In the genomic region with DNA sequence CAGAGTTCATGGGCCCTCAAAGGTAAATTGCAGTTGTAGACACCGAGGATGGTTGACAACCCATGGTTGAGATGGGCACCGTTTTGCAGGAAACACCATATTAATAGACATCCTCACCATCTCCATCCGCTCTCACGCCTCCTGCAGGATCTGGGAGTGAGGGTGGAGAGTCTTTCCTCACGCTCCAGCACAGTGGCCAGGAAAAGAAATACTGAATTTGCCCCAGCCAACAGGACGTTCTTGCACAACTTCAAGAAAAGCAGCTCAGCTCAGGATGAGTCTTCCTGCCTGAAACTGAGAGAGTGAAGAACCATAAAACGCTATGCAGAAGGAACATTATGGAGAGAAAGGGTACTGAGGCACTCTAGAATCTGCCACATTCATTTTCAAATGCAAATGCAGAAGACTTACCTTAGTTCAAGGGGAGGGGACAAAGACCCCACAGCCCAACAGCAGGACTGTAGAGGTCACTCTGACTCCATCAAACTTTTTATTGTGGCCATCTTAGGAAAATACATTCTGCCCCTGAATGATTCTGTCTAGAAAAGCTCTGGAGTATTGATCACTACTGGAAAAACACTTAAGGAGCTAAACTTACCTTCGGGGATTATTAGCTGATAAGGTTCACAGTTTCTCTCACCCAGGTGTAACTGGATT, we compare ENCODE assay signal across 15 cellular contexts. TPM values are rescaled to one million over a fixed set of nuclear protein-coding genes. Genes with fewer than 3 reads are reported as not detected.
DNase-seq lines count a peak whose midpoint lies in the region; ATAC-seq and TF ChIP-seq lines count a peak whose summit lies in the region.
"Had no signal": no experiment of that assay in that cellular context is flagged by ENCODE, and none has a peak within 500 bp of the region (broad histone marks: within the 10 kb centered on the region; RNA-seq: fewer than 3 reads in every experiment).

No MANE protein-coding gene starts in this region.

- ATAC-seq in DND-41 (ENCODE audit: insufficient read depth, low read depth) (no peak), HCT116 (0 out of 2 replicates have a peak, but pooled peaks have one; percentile 34), WTC11 (peak; percentile 26; the same call in 1 of the 2 replicates)
- no peak for ATAC-seq in activated T-helper 17 cell treated with anti-CD3 and anti-CD28 coated beads, Interleukin-2, amount 50 U/mL, for 72 hours (replicated peaks)
- ATAC-seq: CD8-positive, alpha-beta T cell had no signal

- H3K4me3 ChIP-seq in DND-41 (ENCODE audit: low read depth in 1 of 2, low read length in 2 of 2) (no peak overlapping the region), HCT116 (replicated peaks in 1 of 2; ENCODE audit: low read depth in 1 of 2, low read length in 2 of 2) (no peak overlapping the region), hepatocyte (no peak overlapping the region)

- peak; percentile 27 for TF ChIP-seq CTCF in DND-41 (IDR thresholded peaks at IDR 0.05; ENCODE audit: borderline replicate concordance, extremely low read depth, low read length, poor library complexity, severe bottlenecking)
- peak in 2 of 3 experiments; percentile 35 to 59; a peak in 3 of 6 replicates for TF ChIP-seq CTCF in HCT116 (IDR thresholded peaks at IDR 0.05 in 2 of 3, conservative IDR thresholded peaks at IDR 0.05 in 1 of 3; ENCODE audit: borderline replicate concordance in 1 of 3, insufficient read depth in 1 of 3, low read depth in 2 of 3, low read length in 2 of 3)
- no peak for TF ChIP-seq CTCF in WTC11 (IDR thresholded peaks at IDR 0.05)
- TF ChIP-seq CTCF in hepatocyte (IDR thresholded peaks at IDR 0.05; ENCODE audit: poor library complexity): peak; percentile 18

- no peaks in the 10 kb centered on the region for H3K36me3 ChIP-seq in DND-41 (ENCODE audit: insufficient read depth, low read length)
- H3K36me3 ChIP-seq in HCT116 (ENCODE audit: control insufficient read depth in 1 of 2, insufficient read depth in 2 of 2, low read length in 2 of 2): no peaks in the 10 kb centered on the region
- H3K36me3 ChIP-seq in hepatocyte (replicated peaks; ENCODE audit: insufficient read depth, low read depth): no peaks in the 10 kb centered on the region

- POLR2A ChIA-PET in HCT116 (lab: Charles Lee): interaction anchor here (1.0 kb wide), 1 partner anchor 11 kb away, joined by 3 read pairs; no protein-coding TSS in a partner anchor
- POLR2A ChIA-PET in WTC11 (lab: Charles Lee): no interaction called here

- H3K9ac ChIP-seq in DND-41 (ENCODE audit: low read depth, low read length): no peak overlapping the region
- H3K9ac ChIP-seq in HCT116 (ENCODE audit: low read length): no peak overlapping the region

- intact Hi-C loops in HCT116 (cut with micrococcal nuclease): loop anchor here (1.0 kb wide), 1 partner anchor 55 kb away; no protein-coding TSS in a partner anchor

- DNase-seq in DND-41 (no peak), HCT116 (ENCODE audit: low read depth, low spot score) (no peak), WTC11 (ENCODE audit: low spot score) (no peak), hepatocyte (ENCODE audit: low spot score) (no peak), hippocampal formation (lab: John Stamatoyannopoulos, UW) (no peak)
- no peak for DNase-seq in activated effector memory CD4-positive, alpha-beta T cell treated with Interleukin-2 at 50 U/mL for 16 hours
- DNase-seq: activated CD4-positive, alpha-beta T cell treated with anti-CD3 and anti-CD28 coated beads for 4 hours; CD8-positive, alpha-beta T cell; NCI-H2029; NCI-H526; T-helper 2 cell had no signal

- H3K27ac Mint-ChIP-seq in WTC11: no peak overlapping the region
- no peak overlapping the region for H3K27ac Mint-ChIP-seq in activated T-helper 17 cell treated with anti-CD3 and anti-CD28 coated beads, Interleukin-2, amount 50 U/mL, for 72 hours
- H3K27ac Mint-ChIP-seq: activated naive CD8-positive, alpha-beta T cell; CD8-positive, alpha-beta T cell had no signal

- no peak overlapping the region for H2AFZ ChIP-seq in DND-41 (ENCODE audit: low read depth, low read length)
- H2AFZ ChIP-seq in HCT116 (ENCODE audit: low read depth, low read length, poor library complexity, severe bottlenecking): no peak overlapping the region
- H2AFZ ChIP-seq in hepatocyte: no peak overlapping the region

- no peaks in the 10 kb centered on the region for H3K9me2 ChIP-seq in HCT116 (ENCODE audit: insufficient read depth)
- H3K9me2 ChIP-seq in hepatocyte (replicated peaks; ENCODE audit: insufficient read depth): no peaks in the 10 kb centered on the region

- no peaks in the 10 kb centered on the region for H3K79me2 ChIP-seq in DND-41 (ENCODE audit: insufficient read depth, low read length)
- no peaks in the 10 kb centered on the region for H3K79me2 ChIP-seq in HCT116 (ENCODE audit: insufficient read depth, low read length)
- no peaks in the 10 kb centered on the region for H3K79me2 ChIP-seq in hepatocyte

- TF ChIP-seq POLR2A in HCT116 (IDR thresholded peaks at IDR 0.05; ENCODE audit: borderline replicate concordance, extremely low read depth, insufficient read depth, insufficient read length): no peak

- no TSS peak for BruUV-seq in HCT116 (replicated peaks; lab: Mats Ljungman, UMichigan)

- H3K4me1 ChIP-seq in DND-41 (ENCODE audit: insufficient read depth, low read length): no peaks in the 10 kb centered on the region
- peaks cover 0 to 14% of the 10 kb centered on the region in 2 experiments; a peak in 2 of 4 replicates for H3K4me1 ChIP-seq in HCT116 (ENCODE audit: control insufficient read depth in 1 of 2, insufficient read depth in 2 of 2, low read length in 2 of 2)
- H3K4me1 ChIP-seq in hepatocyte (ENCODE audit: insufficient read depth): no peaks in the 10 kb centered on the region

- no peaks in the 10 kb centered on the region for H3K9me3 Mint-ChIP-seq in WTC11
- no peaks in the 10 kb centered on the region for H3K9me3 Mint-ChIP-seq in activated T-helper 17 cell treated with anti-CD3 and anti-CD28 coated beads, Interleukin-2, amount 50 U/mL, for 72 hours
- H3K9me3 Mint-ChIP-seq: CD8-positive, alpha-beta T cell had no signal

- TF ChIP-seq RAD21 in HCT116 (IDR thresholded peaks at IDR 0.05; ENCODE audit: low read depth): peak; percentile 61

- peaks cover 8% of the 10 kb centered on the region for H3K4me1 Mint-ChIP-seq in WTC11
- H3K4me1 Mint-ChIP-seq in activated T-helper 17 cell treated with anti-CD3 and anti-CD28 coated beads, Interleukin-2, amount 50 U/mL, for 72 hours: peaks cover 6% of the 10 kb centered on the region

- RAD21 ChIA-PET in HCT116 (lab: Charles Lee; ENCODE audit: low non-redundant PET in 1 of 2, low total read pairs in 2 of 2, uncharacterized antibody in 2 of 2, unreplicated experiment in 2 of 2): interaction anchor here (1.2 to 1.7 kb wide), 2 partner anchors 55 kb away, joined by 5 read pairs; no protein-coding TSS in a partner anchor

- CTCF ChIA-PET in HCT116 (lab: Charles Lee) (interaction anchor here (0.8 to 2.0 kb wide), 3 partner anchors 37 to 172 kb away, joined by 3 to 31 read pairs (median 4); no protein-coding TSS in a partner anchor), WTC11 (lab: Charles Lee) (interaction anchor here (0.6 to 1.3 kb wide), 5 partner anchors 32 to 171 kb away, joined by 3 to 12 read pairs (median 4); no protein-coding TSS in a partner anchor)

- WGBS in hepatocyte (ENCODE audit: low lambda C conversion rate, missing lambda C conversion rate): 83% methylated on average over 8 of the region's 8 CpGs

- H4K20me1 ChIP-seq in DND-41 (ENCODE audit: insufficient read depth, low read length) (no peaks in the 10 kb centered on the region), HCT116 (ENCODE audit: insufficient read depth) (no peaks in the 10 kb centered on the region), hepatocyte (ENCODE audit: insufficient read depth, poor library complexity, severe bottlenecking) (no peaks in the 10 kb centered on the region)

- no peaks in the 10 kb centered on the region for H3K27me3 ChIP-seq in DND-41 (ENCODE audit: insufficient read depth, low read length, poor library complexity)
- H3K27me3 ChIP-seq in HCT116 (ENCODE audit: insufficient read depth, low read length): no peaks in the 10 kb centered on the region
- no peaks in the 10 kb centered on the region for H3K27me3 ChIP-seq in hepatocyte

- H3K9me3 ChIP-seq in DND-41 (ENCODE audit: insufficient read depth, low read length, severe bottlenecking): no peaks in the 10 kb centered on the region
- H3K9me3 ChIP-seq in HCT116 (ENCODE audit: control insufficient read depth in 1 of 2, insufficient read depth in 1 of 2, low read depth in 1 of 2, low read length in 2 of 2): no peaks in the 10 kb centered on the region
- H3K9me3 ChIP-seq in hepatocyte (ENCODE audit: low read depth): no peaks in the 10 kb centered on the region

- H3K36me3 Mint-ChIP-seq in WTC11: no peaks in the 10 kb centered on the region
- H3K36me3 Mint-ChIP-seq in activated T-helper 17 cell treated with anti-CD3 and anti-CD28 coated beads, Interleukin-2, amount 50 U/mL, for 72 hours (ENCODE audit: low read depth): no peaks in the 10 kb centered on the region

- peaks cover 16% of the 10 kb centered on the region for H3K27me3 Mint-ChIP-seq in WTC11 (ENCODE audit: low read depth)
- no peaks in the 10 kb centered on the region for H3K27me3 Mint-ChIP-seq in activated T-helper 17 cell treated with anti-CD3 and anti-CD28 coated beads, Interleukin-2, amount 50 U/mL, for 72 hours
- H3K27me3 Mint-ChIP-seq: activated naive CD8-positive, alpha-beta T cell had no signal

- H3K4me2 ChIP-seq in DND-41 (ENCODE audit: insufficient read depth, low read length): no peak overlapping the region
- H3K4me2 ChIP-seq in HCT116 (ENCODE audit: low read length): no peak overlapping the region
- H3K4me2 ChIP-seq in hepatocyte: no peak overlapping the region

- H3K4me3 Mint-ChIP-seq in WTC11: no peak overlapping the region
- no peak overlapping the region for H3K4me3 Mint-ChIP-seq in activated T-helper 17 cell treated with anti-CD3 and anti-CD28 coated beads, Interleukin-2, amount 50 U/mL, for 72 hours
- H3K4me3 Mint-ChIP-seq: activated naive CD8-positive, alpha-beta T cell; CD8-positive, alpha-beta T cell had no signal

- H3K27ac ChIP-seq in DND-41 (ENCODE audit: low read length): no peak overlapping the region
- H3K27ac ChIP-seq in HCT116 (ENCODE audit: low read depth, low read length): no peak overlapping the region
- no peak overlapping the region for H3K27ac ChIP-seq in hepatocyte
- H3K27ac ChIP-seq: epithelial cell of prostate had no signal

RNA-seq across cellular contexts. Expression of gene SLAMF8, which starts 9.3 kb away (rescaled TPM):
- not detected for total RNA-seq in HCT116 (2021; ENCODE audit: unreplicated experiment)
- 0.02 TPM in 1 of 2 replicates, not detected in the other for polyA plus RNA-seq in HCT116 (2012)
- total RNA-seq in WTC11 (2021): 0.07 TPM in 1 of 3 replicates, not detected in the others
- 0.52 and 0.57 TPM in 2 replicates for total RNA-seq in hepatocyte
- polyA plus RNA-seq in hepatocyte: 0.47 and 0.74 TPM in 2 replicates
- 1 to 10 TPM in 1 of 2 donors, under 1 TPM in 1; 0.30 to 1.2 TPM for total RNA-seq in activated T-helper 17 cell treated with anti-CD3 and anti-CD28 coated beads, Interleukin-2, amount 50 U/mL, for 72 hours
- total RNA-seq: cerebellum had no signal

RNA-seq across cellular contexts. Expression of gene VSIG8, which starts 26.5 kb away (rescaled TPM):
- total RNA-seq in HCT116 (2021; ENCODE audit: unreplicated experiment): not detected
- polyA plus RNA-seq in HCT116 (2012): 0.05 TPM in 1 of 2 replicates, not detected in the other
- not detected in 3 replicates for total RNA-seq in WTC11 (2021)
- 0.33 TPM in 1 of 2 replicates, not detected in the other for total RNA-seq in hepatocyte
- polyA plus RNA-seq in hepatocyte: 0.13 and 0.38 TPM in 2 replicates
- total RNA-seq in activated T-helper 17 cell treated with anti-CD3 and anti-CD28 coated beads, Interleukin-2, amount 50 U/mL, for 72 hours: under 1 TPM in 1 of 2 donors, not detected in 1; 0.26 TPM
- total RNA-seq: CD8-positive, alpha-beta T cell had no signal

RNA-seq across cellular contexts. Expression of gene FCRL6, which starts 33.8 kb away (rescaled TPM):
- total RNA-seq in HCT116 (2021; ENCODE audit: unreplicated experiment) (not detected), WTC11 (2021) (not detected in 3 replicates), hepatocyte (not detected in 2 replicates)
- polyA plus RNA-seq in HCT116 (2012): not detected in 2 replicates
- not detected in 2 replicates for polyA plus RNA-seq in hepatocyte
- not detected for total RNA-seq in activated T-helper 17 cell treated with anti-CD3 and anti-CD28 coated beads, Interleukin-2, amount 50 U/mL, for 72 hours
- total RNA-seq: cerebellum had no signal

RNA-seq across cellular contexts. Expression of gene DUSP23, which starts 55.2 kb away (rescaled TPM):
- total RNA-seq in HCT116 (2021; ENCODE audit: unreplicated experiment) (35.8 TPM), WTC11 (2021) (35.2 to 52.1 TPM (median 47.5 TPM) in 3 replicates), hepatocyte (17.2 and 22.8 TPM in 2 replicates)
- polyA plus RNA-seq in HCT116 (2012): 48.9 and 50.0 TPM in 2 replicates
- polyA plus RNA-seq in hepatocyte: 39.5 and 44.6 TPM in 2 replicates
- 10 to 100 TPM; 17.7 to 26.5 TPM for total RNA-seq in activated T-helper 17 cell treated with anti-CD3 and anti-CD28 coated beads, Interleukin-2, amount 50 U/mL, for 72 hours

Comparison
In these comparisons a context has a peak if more than half of its experiments do, and no peak if none do; other contexts are left out.
1. ATAC-seq: peak in HCT116 (single experiment) and WTC11 (single experiment); none in DND-41 (single experiment) and activated T-helper 17 cell treated with anti-CD3 and anti-CD28 coated beads, Interleukin-2, amount 50 U/mL, for 72 hours (single experiment).